Comparison of ENCODE assay signal across 1 cellular context in the genomic region with DNA sequence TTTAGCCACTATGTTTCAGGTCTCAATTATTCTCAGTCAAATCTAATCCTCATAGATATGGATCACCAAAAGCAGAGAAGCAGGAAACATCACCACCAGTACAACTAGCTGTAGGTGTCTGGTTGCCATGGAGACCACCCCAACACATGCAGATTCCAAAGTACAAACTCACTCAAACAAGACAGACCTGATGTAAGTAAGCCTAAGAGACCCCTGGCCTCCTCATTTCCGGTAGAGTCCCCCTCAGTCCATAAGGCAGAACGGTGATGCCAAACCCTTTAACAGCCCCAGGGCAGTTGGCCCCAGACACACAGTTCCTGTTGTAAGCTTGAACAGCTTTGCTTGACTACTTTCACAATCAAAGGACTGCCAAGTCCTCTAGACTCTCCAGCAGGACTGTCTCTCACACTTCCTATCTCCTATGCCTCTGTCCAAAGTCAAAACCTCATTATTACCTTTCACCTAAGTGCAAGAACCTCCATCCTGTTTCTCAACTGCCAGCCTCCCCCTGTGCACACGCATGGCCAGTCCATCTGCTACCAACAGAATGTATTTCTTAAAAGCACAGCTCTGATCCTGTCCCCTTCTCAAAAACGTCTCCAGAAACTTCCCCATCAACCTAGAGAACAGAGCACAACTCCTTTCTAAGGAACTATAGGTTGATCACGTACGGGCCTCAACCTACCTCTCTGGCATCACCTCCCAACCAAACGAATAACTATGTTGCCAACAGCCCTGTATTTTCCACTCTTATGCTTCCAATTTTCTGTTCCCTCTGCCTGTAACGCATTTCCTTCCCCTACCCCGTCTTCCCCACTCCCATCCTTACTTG.
TF ChIP-seq lines count a peak whose summit lies in the region.

No MANE protein-coding gene starts in this region.

TF ChIP-seq in HepG2, 621 proteins besides CTCF, POLR2A, EP300 and RAD21 (continued from another document and continues in another):
- TF ChIP-seq, protein P1, sequence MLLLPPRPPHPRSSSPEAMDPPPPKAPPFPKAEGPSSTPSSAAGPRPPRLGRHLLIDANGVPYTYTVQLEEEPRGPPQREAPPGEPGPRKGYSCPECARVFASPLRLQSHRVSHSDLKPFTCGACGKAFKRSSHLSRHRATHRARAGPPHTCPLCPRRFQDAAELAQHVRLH (CRISPR knock-in tag; IDR thresholded peaks at IDR 0.05; ENCODE audit: borderline replicate concordance, low read depth): peak; percentile 45; the same call in 1 of the 2 replicates
- no peak for TF ChIP-seq SUZ12 (IDR thresholded peaks at IDR 0.05; ENCODE audit: low read depth, low read length)
- TF ChIP-seq KAT7 (CRISPR knock-in tag; IDR thresholded peaks at IDR 0.05; ENCODE audit: borderline replicate concordance): 0 out of 2 replicates have a peak, but pooled peaks have one; percentile 27
- no peak for TF ChIP-seq ZFP62 (CRISPR knock-in tag; IDR thresholded peaks at IDR 0.05)
- TF ChIP-seq ZFYVE20 (CRISPR knock-in tag; IDR thresholded peaks at IDR 0.05; ENCODE audit: borderline replicate concordance, low read depth): no peak
- TF ChIP-seq GFI1 (CRISPR knock-in tag; IDR thresholded peaks at IDR 0.05; ENCODE audit: borderline replicate concordance): no peak
- peak; percentile 68; the same call in 1 of the 2 replicates for TF ChIP-seq ARID4A (CRISPR knock-in tag; IDR thresholded peaks at IDR 0.05; ENCODE audit: borderline replicate concordance)
- no peak for TF ChIP-seq ZNF776 (CRISPR knock-in tag; IDR thresholded peaks at IDR 0.05)
- no peak; the same call in 1 of the 2 replicates for TF ChIP-seq SOX13 (IDR thresholded peaks at IDR 0.05)
- TF ChIP-seq SOX13 (CRISPR knock-in tag; conservative IDR thresholded peaks at IDR 0.05 in 1 of 2, IDR thresholded peaks at IDR 0.05 in 1 of 2): peak in 1 of 2 experiments; percentile 53; a peak in 2 of 4 replicates
- no peak for TF ChIP-seq DR1 (CRISPR knock-in tag; IDR thresholded peaks at IDR 0.05)
- TF ChIP-seq SOX5 (CRISPR knock-in tag; IDR thresholded peaks at IDR 0.05; ENCODE audit: borderline replicate concordance): no peak; the same call in 1 of the 2 replicates
- peak; percentile 65; the same call in 1 of the 2 replicates for TF ChIP-seq NFIC (IDR thresholded peaks at IDR 0.05; ENCODE audit: low read length)
- TF ChIP-seq, protein P2, sequence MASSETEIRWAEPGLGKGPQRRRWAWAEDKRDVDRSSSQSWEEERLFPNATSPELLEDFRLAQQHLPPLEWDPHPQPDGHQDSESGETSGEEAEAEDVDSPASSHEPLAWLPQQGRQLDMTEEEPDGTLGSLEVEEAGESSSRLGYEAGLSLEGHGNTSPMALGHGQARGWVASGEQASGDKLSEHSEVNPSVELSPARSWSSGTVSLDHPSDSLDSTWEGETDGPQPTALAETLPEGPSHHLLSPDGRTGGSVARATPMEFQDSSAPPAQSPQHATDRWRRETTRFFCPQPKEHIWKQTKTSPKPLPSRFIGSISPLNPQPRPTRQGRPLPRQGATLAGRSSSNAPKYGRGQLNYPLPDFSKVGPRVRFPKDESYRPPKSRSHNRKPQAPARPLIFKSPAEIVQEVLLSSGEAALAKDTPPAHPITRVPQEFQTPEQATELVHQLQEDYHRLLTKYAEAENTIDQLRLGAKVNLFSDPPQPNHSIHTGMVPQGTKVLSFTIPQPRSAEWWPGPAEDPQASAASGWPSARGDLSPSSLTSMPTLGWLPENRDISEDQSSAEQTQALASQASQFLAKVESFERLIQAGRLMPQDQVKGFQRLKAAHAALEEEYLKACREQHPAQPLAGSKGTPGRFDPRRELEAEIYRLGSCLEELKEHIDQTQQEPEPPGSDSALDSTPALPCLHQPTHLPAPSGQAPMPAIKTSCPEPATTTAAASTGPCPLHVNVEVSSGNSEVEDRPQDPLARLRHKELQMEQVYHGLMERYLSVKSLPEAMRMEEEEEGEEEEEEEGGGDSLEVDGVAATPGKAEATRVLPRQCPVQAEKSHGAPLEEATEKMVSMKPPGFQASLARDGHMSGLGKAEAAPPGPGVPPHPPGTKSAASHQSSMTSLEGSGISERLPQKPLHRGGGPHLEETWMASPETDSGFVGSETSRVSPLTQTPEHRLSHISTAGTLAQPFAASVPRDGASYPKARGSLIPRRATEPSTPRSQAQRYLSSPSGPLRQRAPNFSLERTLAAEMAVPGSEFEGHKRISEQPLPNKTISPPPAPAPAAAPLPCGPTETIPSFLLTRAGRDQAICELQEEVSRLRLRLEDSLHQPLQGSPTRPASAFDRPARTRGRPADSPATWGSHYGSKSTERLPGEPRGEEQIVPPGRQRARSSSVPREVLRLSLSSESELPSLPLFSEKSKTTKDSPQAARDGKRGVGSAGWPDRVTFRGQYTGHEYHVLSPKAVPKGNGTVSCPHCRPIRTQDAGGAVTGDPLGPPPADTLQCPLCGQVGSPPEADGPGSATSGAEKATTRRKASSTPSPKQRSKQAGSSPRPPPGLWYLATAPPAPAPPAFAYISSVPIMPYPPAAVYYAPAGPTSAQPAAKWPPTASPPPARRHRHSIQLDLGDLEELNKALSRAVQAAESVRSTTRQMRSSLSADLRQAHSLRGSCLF (CRISPR knock-in tag; IDR thresholded peaks at IDR 0.05; ENCODE audit: borderline replicate concordance): no peak
- no peak for TF ChIP-seq STAT6 (CRISPR knock-in tag; IDR thresholded peaks at IDR 0.05; ENCODE audit: borderline replicate concordance)
- TF ChIP-seq KDM2A (CRISPR knock-in tag; IDR thresholded peaks at IDR 0.05; ENCODE audit: borderline replicate concordance, low read depth): peak; percentile 42; the same call in 1 of the 2 replicates
- no peak for TF ChIP-seq CAMTA2 (CRISPR knock-in tag; IDR thresholded peaks at IDR 0.05; ENCODE audit: borderline replicate concordance)
- no peak for TF ChIP-seq ZNF775 (CRISPR knock-in tag; IDR thresholded peaks at IDR 0.05; ENCODE audit: borderline replicate concordance)
- TF ChIP-seq ZBTB37 (CRISPR knock-in tag; IDR thresholded peaks at IDR 0.05): no peak
- TF ChIP-seq NFKBIZ (CRISPR knock-in tag; IDR thresholded peaks at IDR 0.05): no peak
- TF ChIP-seq HNRNPUL1 (IDR thresholded peaks at IDR 0.05; ENCODE audit: low read depth, low read length): no peak
- no peak for TF ChIP-seq ETV6 (CRISPR knock-in tag; conservative IDR thresholded peaks at IDR 0.05)
- TF ChIP-seq ZFP36L1 (CRISPR knock-in tag; IDR thresholded peaks at IDR 0.05): no peak
- no peak for TF ChIP-seq ZNF782 (CRISPR knock-in tag; IDR thresholded peaks at IDR 0.05; ENCODE audit: borderline replicate concordance)
- no peak for TF ChIP-seq ZNF547 (CRISPR knock-in tag; IDR thresholded peaks at IDR 0.05)
- peak; percentile 74; the same call in 1 of the 2 replicates for TF ChIP-seq FOXK1 (CRISPR knock-in tag; IDR thresholded peaks at IDR 0.05; ENCODE audit: borderline replicate concordance, low read depth)
- no peak for TF ChIP-seq ZNF878 (CRISPR knock-in tag; IDR thresholded peaks at IDR 0.05)
- 0 out of 2 replicates have a peak, but pooled peaks have one; percentile 82 for TF ChIP-seq ZNF567 (CRISPR knock-in tag; IDR thresholded peaks at IDR 0.05; ENCODE audit: borderline replicate concordance)
- no peak; the same call in 1 of the 2 replicates for TF ChIP-seq ZFP1 (CRISPR knock-in tag; IDR thresholded peaks at IDR 0.05)
- no peak; the same call in 1 of the 2 replicates for TF ChIP-seq KMT2B (CRISPR knock-in tag; IDR thresholded peaks at IDR 0.05)
- TF ChIP-seq CENPX (CRISPR knock-in tag; IDR thresholded peaks at IDR 0.05): no peak
- TF ChIP-seq PITX1 (CRISPR knock-in tag; IDR thresholded peaks at IDR 0.05): peak; percentile 78
- no peak for TF ChIP-seq ZNF704 (CRISPR knock-in tag; IDR thresholded peaks at IDR 0.05; ENCODE audit: borderline replicate concordance)
- no peak for TF ChIP-seq NFATC3 (CRISPR knock-in tag; IDR thresholded peaks at IDR 0.05)
- TF ChIP-seq, protein P3, sequence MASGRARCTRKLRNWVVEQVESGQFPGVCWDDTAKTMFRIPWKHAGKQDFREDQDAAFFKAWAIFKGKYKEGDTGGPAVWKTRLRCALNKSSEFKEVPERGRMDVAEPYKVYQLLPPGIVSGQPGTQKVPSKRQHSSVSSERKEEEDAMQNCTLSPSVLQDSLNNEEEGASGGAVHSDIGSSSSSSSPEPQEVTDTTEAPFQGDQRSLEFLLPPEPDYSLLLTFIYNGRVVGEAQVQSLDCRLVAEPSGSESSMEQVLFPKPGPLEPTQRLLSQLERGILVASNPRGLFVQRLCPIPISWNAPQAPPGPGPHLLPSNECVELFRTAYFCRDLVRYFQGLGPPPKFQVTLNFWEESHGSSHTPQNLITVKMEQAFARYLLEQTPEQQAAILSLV (CRISPR knock-in tag; IDR thresholded peaks at IDR 0.05; ENCODE audit: borderline replicate concordance): no peak
- peak; percentile 71; the same call in 1 of the 2 replicates for TF ChIP-seq SIN3A (IDR thresholded peaks at IDR 0.05; ENCODE audit: borderline replicate concordance, low read depth, low read length)
- TF ChIP-seq, protein P4, sequence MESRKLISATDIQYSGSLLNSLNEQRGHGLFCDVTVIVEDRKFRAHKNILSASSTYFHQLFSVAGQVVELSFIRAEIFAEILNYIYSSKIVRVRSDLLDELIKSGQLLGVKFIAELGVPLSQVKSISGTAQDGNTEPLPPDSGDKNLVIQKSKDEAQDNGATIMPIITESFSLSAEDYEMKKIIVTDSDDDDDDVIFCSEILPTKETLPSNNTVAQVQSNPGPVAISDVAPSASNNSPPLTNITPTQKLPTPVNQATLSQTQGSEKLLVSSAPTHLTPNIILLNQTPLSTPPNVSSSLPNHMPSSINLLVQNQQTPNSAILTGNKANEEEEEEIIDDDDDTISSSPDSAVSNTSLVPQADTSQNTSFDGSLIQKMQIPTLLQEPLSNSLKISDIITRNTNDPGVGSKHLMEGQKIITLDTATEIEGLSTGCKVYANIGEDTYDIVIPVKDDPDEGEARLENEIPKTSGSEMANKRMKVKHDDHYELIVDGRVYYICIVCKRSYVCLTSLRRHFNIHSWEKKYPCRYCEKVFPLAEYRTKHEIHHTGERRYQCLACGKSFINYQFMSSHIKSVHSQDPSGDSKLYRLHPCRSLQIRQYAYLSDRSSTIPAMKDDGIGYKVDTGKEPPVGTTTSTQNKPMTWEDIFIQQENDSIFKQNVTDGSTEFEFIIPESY (CRISPR knock-in tag; IDR thresholded peaks at IDR 0.05): 0 out of 2 replicates have a peak, but pooled peaks have one; percentile 15
- no peak for TF ChIP-seq ZNF20 (CRISPR knock-in tag; IDR thresholded peaks at IDR 0.05)
